ENCODE assay signal across 1 cellular context in genomic region chr15:74615313-74616019, GRCh38.
TF ChIP-seq lines count a peak whose summit lies in the region.

Gene CLK3 (plus strand): TSS chr15:74615836. CDS start chr15:74619197, 3,361 bp downstream.

TF ChIP-seq in HepG2, 621 proteins besides CTCF, POLR2A, EP300 and RAD21 (continued from another document and continues in another):
- TF ChIP-seq USF2 (IDR thresholded peaks at IDR 0.05; ENCODE audit: low read depth, low read length), result no peak
- peak; percentile 20; the same call in 1 of the 2 replicates for TF ChIP-seq USF2 (CRISPR knock-in tag; IDR thresholded peaks at IDR 0.05; ENCODE audit: borderline replicate concordance)
- peak; percentile 60 to 96; a peak in 3 of 4 replicates for TF ChIP-seq NR2F1 (CRISPR knock-in tag; IDR thresholded peaks at IDR 0.05)
- TF ChIP-seq EED (CRISPR knock-in tag; IDR thresholded peaks at IDR 0.05), result no peak; the same call in 1 of the 2 replicates
- TF ChIP-seq CENPT (CRISPR knock-in tag; IDR thresholded peaks at IDR 0.05; ENCODE audit: low read depth), result peak; percentile 94; the same call in 1 of the 2 replicates
- TF ChIP-seq ZNF382 (CRISPR knock-in tag; IDR thresholded peaks at IDR 0.05; ENCODE audit: borderline replicate concordance), result no peak
- no peak for TF ChIP-seq ZNF17 (CRISPR knock-in tag; IDR thresholded peaks at IDR 0.05)
- no peak for TF ChIP-seq ARID3A (IDR thresholded peaks at IDR 0.05; ENCODE audit: low read depth, low read length)
- no peak for TF ChIP-seq ZNF891 (CRISPR knock-in tag; IDR thresholded peaks at IDR 0.05)
- peak; percentile 39 for TF ChIP-seq TBL1XR1 (IDR thresholded peaks at IDR 0.05; ENCODE audit: borderline replicate concordance, low read length, partially characterized antibody)
- TF ChIP-seq ZNF556 (CRISPR knock-in tag; IDR thresholded peaks at IDR 0.05; ENCODE audit: borderline replicate concordance), result peak; percentile 98
- TF ChIP-seq MAX (IDR thresholded peaks at IDR 0.05), result no peak; the same call in 1 of the 2 replicates
- 0 out of 2 replicates have a peak, but pooled peaks have one; percentile 53 for TF ChIP-seq ZNF768 (CRISPR knock-in tag; IDR thresholded peaks at IDR 0.05)
- no peak for TF ChIP-seq CEBPB (IDR thresholded peaks at IDR 0.05; ENCODE audit: borderline replicate concordance, low read depth, low read length)
- TF ChIP-seq TOPORS (CRISPR knock-in tag; IDR thresholded peaks at IDR 0.05), result peak; percentile 71; the same call in 1 of the 2 replicates
- TF ChIP-seq ZNF30 (CRISPR knock-in tag; IDR thresholded peaks at IDR 0.05), result no peak
- TF ChIP-seq ZNF160 (CRISPR knock-in tag; IDR thresholded peaks at IDR 0.05), result no peak
- peak; percentile 48; the same call in 1 of the 2 replicates for TF ChIP-seq ELK4 (CRISPR knock-in tag; IDR thresholded peaks at IDR 0.05; ENCODE audit: borderline replicate concordance)
- TF ChIP-seq MXD4 (CRISPR knock-in tag; IDR thresholded peaks at IDR 0.05), result peak; percentile 73
- TF ChIP-seq ZBTB38 (CRISPR knock-in tag; IDR thresholded peaks at IDR 0.05), result peak; percentile 48; the same call in 1 of the 2 replicates
- no peak for TF ChIP-seq SATB2 (CRISPR knock-in tag; IDR thresholded peaks at IDR 0.05)
- TF ChIP-seq CHCHD3 (CRISPR knock-in tag; IDR thresholded peaks at IDR 0.05), result peak; percentile 92
- TF ChIP-seq KDM4B (CRISPR knock-in tag; IDR thresholded peaks at IDR 0.05), result no peak
- TF ChIP-seq ELF4 (CRISPR knock-in tag; IDR thresholded peaks at IDR 0.05; ENCODE audit: borderline replicate concordance), result peak; percentile 82
- peak; percentile 50 for TF ChIP-seq KLF15 (CRISPR knock-in tag; IDR thresholded peaks at IDR 0.05; ENCODE audit: borderline replicate concordance)
- TF ChIP-seq ZMYM4 (CRISPR knock-in tag; IDR thresholded peaks at IDR 0.05), result peak; percentile 76
- TF ChIP-seq FOXC1 (CRISPR knock-in tag; IDR thresholded peaks at IDR 0.05; ENCODE audit: borderline replicate concordance), result peak; percentile 86; the same call in 1 of the 2 replicates
- no peak for TF ChIP-seq ZSCAN12 (CRISPR knock-in tag; IDR thresholded peaks at IDR 0.05)
- TF ChIP-seq ZFP90 (CRISPR knock-in tag; IDR thresholded peaks at IDR 0.05; ENCODE audit: borderline replicate concordance), result no peak; the same call in 1 of the 2 replicates
- no peak for TF ChIP-seq ATF1 (CRISPR knock-in tag; IDR thresholded peaks at IDR 0.05)
- no peak for TF ChIP-seq NR3C1 (CRISPR knock-in tag; IDR thresholded peaks at IDR 0.05)
- peak; percentile 14; the same call in 1 of the 2 replicates for TF ChIP-seq NFKBIZ (CRISPR knock-in tag; IDR thresholded peaks at IDR 0.05)
- TF ChIP-seq TBX2 (CRISPR knock-in tag; IDR thresholded peaks at IDR 0.05; ENCODE audit: borderline replicate concordance), result peak; percentile 77
- TF ChIP-seq ZNF280B (CRISPR knock-in tag; IDR thresholded peaks at IDR 0.05; ENCODE audit: borderline replicate concordance), result 0 out of 2 replicates have a peak, but pooled peaks have one; percentile 4
- no peak for TF ChIP-seq RCOR2 (CRISPR knock-in tag; IDR thresholded peaks at IDR 0.05)
- TF ChIP-seq EHMT2 (IDR thresholded peaks at IDR 0.05; ENCODE audit: borderline replicate concordance, low read depth, low read length), result no peak
- no peak for TF ChIP-seq E2F2 (CRISPR knock-in tag; IDR thresholded peaks at IDR 0.05; ENCODE audit: borderline replicate concordance)
- no peak for TF ChIP-seq ZBTB4 (CRISPR knock-in tag; IDR thresholded peaks at IDR 0.05; ENCODE audit: borderline replicate concordance)
- no peak for TF ChIP-seq FOXO4 (CRISPR knock-in tag; conservative IDR thresholded peaks at IDR 0.05)
- TF ChIP-seq BRF2 (CRISPR knock-in tag; IDR thresholded peaks at IDR 0.05), result peak; percentile 20; the same call in 1 of the 2 replicates
- no peak for TF ChIP-seq ZNF839 (CRISPR knock-in tag; IDR thresholded peaks at IDR 0.05; ENCODE audit: borderline replicate concordance)
- TF ChIP-seq TAF15 (IDR thresholded peaks at IDR 0.05; ENCODE audit: low read depth, low read length, poor library complexity, severe bottlenecking), result peak; percentile 32
- peak; percentile 58 for TF ChIP-seq NFYC (CRISPR knock-in tag; IDR thresholded peaks at IDR 0.05)
- TF ChIP-seq SRSF4 (IDR thresholded peaks at IDR 0.05; ENCODE audit: low read depth, low read length, poor library complexity, severe bottlenecking), result no peak
- peak; percentile 62; the same call in 1 of the 2 replicates for TF ChIP-seq ZNF431 (CRISPR knock-in tag; IDR thresholded peaks at IDR 0.05; ENCODE audit: borderline replicate concordance, low read depth)
- no peak for TF ChIP-seq MTF1 (CRISPR knock-in tag; IDR thresholded peaks at IDR 0.05)
- no peak for TF ChIP-seq ZNF724P (CRISPR knock-in tag; IDR thresholded peaks at IDR 0.05; ENCODE audit: borderline replicate concordance)
- TF ChIP-seq ZNF773 (CRISPR knock-in tag; IDR thresholded peaks at IDR 0.05; ENCODE audit: borderline replicate concordance), result no peak
- no peak for TF ChIP-seq NFRKB (IDR thresholded peaks at IDR 0.05)
- peak; percentile 84; the same call in 1 of the 2 replicates for TF ChIP-seq REL (CRISPR knock-in tag; conservative IDR thresholded peaks at IDR 0.05)
- TF ChIP-seq CCDC6 (CRISPR knock-in tag; IDR thresholded peaks at IDR 0.05), result peak; percentile 88
- TF ChIP-seq MXD1 (CRISPR knock-in tag; IDR thresholded peaks at IDR 0.05), result peak; percentile 67
- TF ChIP-seq REXO4 (CRISPR knock-in tag; IDR thresholded peaks at IDR 0.05; ENCODE audit: borderline replicate concordance), result no peak
- TF ChIP-seq ZNF878 (CRISPR knock-in tag; IDR thresholded peaks at IDR 0.05), result 0 out of 2 replicates have a peak, but pooled peaks have one; percentile 67
- no peak for TF ChIP-seq ZNF224 (CRISPR knock-in tag; IDR thresholded peaks at IDR 0.05)
- peak; percentile 62 for TF ChIP-seq HCFC1 (IDR thresholded peaks at IDR 0.05; ENCODE audit: low read depth, low read length)
- TF ChIP-seq TEAD2 (CRISPR knock-in tag; IDR thresholded peaks at IDR 0.05), result no peak
- TF ChIP-seq SCMH1 (CRISPR knock-in tag; IDR thresholded peaks at IDR 0.05; ENCODE audit: borderline replicate concordance), result no peak
- TF ChIP-seq MIXL1 (CRISPR knock-in tag; IDR thresholded peaks at IDR 0.05), result peak; percentile 55
